In genomic region chr5:169861934-169862333, GRCh38 we compare ENCODE assay signal across 17 cellular contexts.
A peak's percentile ranks its signal among the peaks of the same experiment; 100 is the strongest.
DNase-seq lines count a peak whose midpoint lies in the region; ATAC-seq and TF ChIP-seq lines count a peak whose summit lies in the region.
"Had no signal": no experiment of that assay in that cellular context is flagged by ENCODE, and none has a peak within 500 bp of the region (broad histone marks: within the 10 kb centered on the region; RNA-seq: fewer than 3 reads in every experiment).

No MANE protein-coding gene starts in this region.

- no peak overlapping the region for H2AFZ ChIP-seq in SK-N-SH (ENCODE audit: low read depth)

- H3K4me3 Mint-ChIP-seq in stimulated activated naive CD8-positive, alpha-beta T cell treated with anti-CD3 and anti-CD28 coated beads, Interleukin-15, Interleukin-2, amounts not matched to agents 100 ng/mL and 50 ng/mL, for 24 hours, result no peak overlapping the region
- H3K4me3 Mint-ChIP-seq: activated naive CD8-positive, alpha-beta T cell treated with anti-CD3 and anti-CD28 coated beads for 36 hours; activated T-cell treated with anti-CD3 and anti-CD28 coated beads, Interleukin-2, amount 50 U/mL, for 24 hours had no signal

- 31% methylated on average over 2 of the region's 2 CpGs for WGBS in SK-N-SH (ENCODE audit: low lambda C conversion rate)

- H3K9me3 ChIP-seq in SK-N-SH, result no peaks in the 10 kb centered on the region
- H3K9me3 ChIP-seq: colonic mucosa had no signal

- H3K4me1 ChIP-seq in SK-N-SH (ENCODE audit: control insufficient read depth in 1 of 2, insufficient read depth in 2 of 2, low read depth in 1 of 2, low read length in 1 of 2), result peaks cover 0 to 23% of the 10 kb centered on the region in 2 experiments; a peak in 2 of 4 replicates
- H3K4me1 ChIP-seq: colonic mucosa had no signal

- H3K9me3 Mint-ChIP-seq in stimulated activated naive CD8-positive, alpha-beta T cell treated with anti-CD3 and anti-CD28 coated beads, Interleukin-15, Interleukin-2, amounts not matched to agents 100 ng/mL and 50 ng/mL, for 24 hours, result no peaks in the 10 kb centered on the region
- H3K9me3 Mint-ChIP-seq: activated naive CD8-positive, alpha-beta T cell treated with anti-CD3 and anti-CD28 coated beads for 36 hours; activated T-cell treated with anti-CD3 and anti-CD28 coated beads, Interleukin-2, amount 50 U/mL, for 24 hours had no signal

- TF ChIP-seq CTCF in SK-N-SH (IDR thresholded peaks at IDR 0.05), result no peak
- TF ChIP-seq CTCF in fibroblast of the aortic adventitia (IDR thresholded peaks at IDR 0.05; ENCODE audit: insufficient read depth, low read length), result no peak

- TF ChIP-seq EP300 in SK-N-SH (IDR thresholded peaks at IDR 0.05; ENCODE audit: borderline replicate concordance in 1 of 2, low read depth in 1 of 2, low read length in 1 of 2), result no peak

- H3K4me3 ChIP-seq in SK-N-SH (ENCODE audit: low read depth in 2 of 2, low read length in 1 of 2), result no peak overlapping the region
- H3K4me3 ChIP-seq in fibroblast of the aortic adventitia (ENCODE audit: low read depth, low read length), result no peak overlapping the region
- H3K4me3 ChIP-seq: colonic mucosa had no signal

- H3K27me3 ChIP-seq in SK-N-SH (ENCODE audit: insufficient read depth), result no peaks in the 10 kb centered on the region
- H3K27me3 ChIP-seq: colonic mucosa had no signal

- H3K27ac ChIP-seq in SK-N-SH (ENCODE audit: low read depth in 2 of 2, low read length in 1 of 2), result peak overlapping the region in 1 of 2 experiments; percentile 86; a peak in 2 of 4 replicates
- H3K27ac ChIP-seq: colonic mucosa, epithelial cell of prostate had no signal

- no peaks in the 10 kb centered on the region for H3K79me2 ChIP-seq in SK-N-SH (ENCODE audit: insufficient read depth)

- DNase-seq in stimulated activated naive CD8-positive, alpha-beta T cell treated with anti-CD3 and anti-CD28 coated beads, Interleukin-15, Interleukin-2, amounts not matched to agents 100 U/mL and 50 U/mL, for 24 hours, result no peak
- peak; percentile 5 for DNase-seq in SK-N-SH
- DNase-seq in fibroblast of the aortic adventitia (ENCODE audit: low read depth), result peak; percentile 95
- no peak for DNase-seq in SK-N-DZ (ENCODE audit: low spot score)
- DNase-seq in stimulated activated CD8-positive, alpha-beta memory T cell treated with anti-CD3 and anti-CD28 coated beads, Interleukin-4, amount 100 ng/mL, for 48 hours, result no peak
- DNase-seq in activated CD4-positive, alpha-beta T cell treated with anti-CD3 and anti-CD28 coated beads, Interleukin-2, amount 50 U/mL, for 4 hours, result no peak
- DNase-seq: activated CD4-positive, alpha-beta T cell treated with anti-CD3 and anti-CD28 coated beads, Interleukin-2, amount 50 U/mL, for 1 hour; activated naive CD8-positive, alpha-beta T cell treated with anti-CD3 and anti-CD28 coated beads for 36 hours; activated T-cell treated with anti-CD3 and anti-CD28 coated beads, Interleukin-2, amount 50 U/mL, for 24 hours; Calu3; colonic mucosa; NCI-H1092 treated with DMSO at 0.1 percent for 48 hours; NCI-H2171; SIG-M5 had no signal

- peak overlapping the region; percentile 35; the same call in 1 of the 2 replicates for H3K9ac ChIP-seq in SK-N-SH

- peaks cover 0 to 36% of the 10 kb centered on the region in 2 experiments for H3K36me3 ChIP-seq in SK-N-SH (replicated peaks in 1 of 2; ENCODE audit: control insufficient read depth in 1 of 2, insufficient read depth in 2 of 2, low read length in 1 of 2)
- H3K36me3 ChIP-seq: colonic mucosa had no signal

- POLR2A ChIA-PET in SK-N-SH (lab: Yijun Ruan, JAX), result no interaction called here

- H3K36me3 Mint-ChIP-seq in stimulated activated naive CD8-positive, alpha-beta T cell treated with anti-CD3 and anti-CD28 coated beads, Interleukin-15, Interleukin-2, amounts not matched to agents 100 ng/mL and 50 ng/mL, for 24 hours (ENCODE audit: low read depth), result peaks cover 49% of the 10 kb centered on the region

- H4K20me1 ChIP-seq in SK-N-SH (ENCODE audit: insufficient read depth), result no peaks in the 10 kb centered on the region

- peaks cover 11% of the 10 kb centered on the region for H3K4me1 Mint-ChIP-seq in stimulated activated naive CD8-positive, alpha-beta T cell treated with anti-CD3 and anti-CD28 coated beads, Interleukin-15, Interleukin-2, amounts not matched to agents 100 ng/mL and 50 ng/mL, for 24 hours (ENCODE audit: low read depth)

- H3F3A ChIP-seq in SK-N-SH (replicated peaks; ENCODE audit: insufficient read depth), result peaks cover 29% of the 10 kb centered on the region

- ATAC-seq in stimulated activated naive CD8-positive, alpha-beta T cell treated with anti-CD3 and anti-CD28 coated beads, Interleukin-15, Interleukin-2, amounts not matched to agents 100 U/mL and 50 U/mL, for 24 hours, result no peak
- ATAC-seq in GM18867 (IDR thresholded peaks at IDR 0.05; ENCODE audit: unreplicated experiment), result no peak

- H3K27ac Mint-ChIP-seq in stimulated activated naive CD8-positive, alpha-beta T cell treated with anti-CD3 and anti-CD28 coated beads, Interleukin-15, Interleukin-2, amounts not matched to agents 100 ng/mL and 50 ng/mL, for 24 hours, result peak overlapping the region; percentile 62
- H3K27ac Mint-ChIP-seq: activated naive CD8-positive, alpha-beta T cell treated with anti-CD3 and anti-CD28 coated beads for 36 hours; activated T-cell treated with anti-CD3 and anti-CD28 coated beads, Interleukin-2, amount 50 U/mL, for 24 hours had no signal

- peak overlapping the region; percentile 39; the same call in 1 of the 2 replicates for H3K4me2 ChIP-seq in SK-N-SH

- no peak for TF ChIP-seq RAD21 in SK-N-SH (IDR thresholded peaks at IDR 0.05; ENCODE audit: low read length)

- H3K27me3 Mint-ChIP-seq in stimulated activated naive CD8-positive, alpha-beta T cell treated with anti-CD3 and anti-CD28 coated beads, Interleukin-15, Interleukin-2, amounts not matched to agents 100 ng/mL and 50 ng/mL, for 24 hours, result no peaks in the 10 kb centered on the region
- H3K27me3 Mint-ChIP-seq: activated naive CD8-positive, alpha-beta T cell treated with anti-CD3 and anti-CD28 coated beads for 36 hours; activated T-cell treated with anti-CD3 and anti-CD28 coated beads, Interleukin-2, amount 50 U/mL, for 24 hours had no signal

- H3K9me2 ChIP-seq in SK-N-SH, result no peaks in the 10 kb centered on the region

- CTCF ChIA-PET in SK-N-SH (lab: Yijun Ruan, JAX), result interaction anchor here (1.6 kb wide), 1 partner anchor 118 kb away, joined by 5 read pairs; the partner anchor contains the start of gene INSYN2B

TF ChIP-seq in SK-N-SH, 30 proteins besides CTCF, POLR2A, EP300 and RAD21:
- TF ChIP-seq RXRA (IDR thresholded peaks at IDR 0.05; ENCODE audit: borderline replicate concordance, low read depth) (no peak; the same call in 1 of the 2 replicates), JUND (IDR thresholded peaks at IDR 0.05) (peak; percentile 65), NRF1 (IDR thresholded peaks at IDR 0.05; ENCODE audit: low read depth, low read length) (no peak), TAF1 (IDR thresholded peaks at IDR 0.05; ENCODE audit: borderline replicate concordance, low read depth, low read length) (no peak), NFIC (IDR thresholded peaks at IDR 0.05; ENCODE audit: borderline replicate concordance) (peak; percentile 51; the same call in 1 of the 2 replicates), POLR2AphosphoS5 (IDR thresholded peaks at IDR 0.05; ENCODE audit: low read depth, low read length) (0 out of 2 replicates have a peak, but pooled peaks have one; percentile 26), REST (IDR thresholded peaks at IDR 0.05; ENCODE audit: low read depth, low read length) (no peak), YY1 (IDR thresholded peaks at IDR 0.05; ENCODE audit: low read depth) (no peak), MEF2A (IDR thresholded peaks at IDR 0.05; ENCODE audit: borderline replicate concordance, low read depth) (no peak), FOSL2 (IDR thresholded peaks at IDR 0.05; ENCODE audit: borderline replicate concordance, low read depth) (peak; percentile 70; the same call in 1 of the 2 replicates), GATA2 (CRISPR knock-in tag; IDR thresholded peaks at IDR 0.05) (no peak), TCF12 (IDR thresholded peaks at IDR 0.05) (peak; percentile 65)

Comparison
In these comparisons a context has a peak if more than half of its experiments do, and no peak if none do; other contexts are left out.
1. DNase-seq: peak in SK-N-SH (single experiment) and fibroblast of the aortic adventitia (single experiment); none in stimulated activated naive CD8-positive, alpha-beta T cell treated with anti-CD3 and anti-CD28 coated beads, Interleukin-15, Interleukin-2, amounts not matched to agents 100 U/mL and 50 U/mL, for 24 hours (single experiment), SK-N-DZ (single experiment), stimulated activated CD8-positive, alpha-beta memory T cell treated with anti-CD3 and anti-CD28 coated beads, Interleukin-4, amount 100 ng/mL, for 48 hours (single experiment) and activated CD4-positive, alpha-beta T cell treated with anti-CD3 and anti-CD28 coated beads, Interleukin-2, amount 50 U/mL, for 4 hours (0 of 2).